Comparison of ENCODE assay signal across 8 cellular contexts in the genomic region with DNA sequence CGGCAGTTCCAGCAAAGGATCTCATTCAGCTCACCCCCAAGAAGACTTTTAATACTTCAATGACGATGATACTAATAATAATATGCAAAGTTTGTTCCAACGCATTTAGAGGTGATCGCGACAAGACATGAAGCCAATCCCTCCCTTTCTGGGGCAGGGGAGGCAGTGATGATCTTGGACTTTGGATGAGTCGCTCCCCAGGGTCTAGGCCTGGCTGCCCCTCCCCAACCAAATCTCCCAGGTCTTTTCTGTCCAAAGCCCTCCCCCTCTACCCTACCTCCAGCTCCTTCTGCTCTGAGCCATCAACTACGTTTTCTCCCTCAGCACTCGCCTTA. TPM values are rescaled to one million over a fixed set of nuclear protein-coding genes. Genes with fewer than 3 reads are reported as not detected.
A peak's percentile ranks its signal among the peaks of the same experiment; 100 is the strongest.
DNase-seq lines count a peak whose midpoint lies in the region; ATAC-seq, FAIRE-seq and TF ChIP-seq lines count a peak whose summit lies in the region.

No MANE protein-coding gene starts in this region.

- no peaks in the 10 kb centered on the region for H3K79me2 ChIP-seq in smooth muscle cell (ENCODE audit: low read depth)

- TF ChIP-seq CTCF in HEK293 (tag by site-specific recombination; IDR thresholded peaks at IDR 0.05) (no peak), smooth muscle cell (IDR thresholded peaks at IDR 0.05; ENCODE audit: borderline replicate concordance, insufficient read depth, poor library complexity, severe bottlenecking) (no peak)

- H3K36me3 Mint-ChIP-seq in activated T-helper 1 cell treated with anti-CD3 and anti-CD28 coated beads, Interleukin-12 subunit alpha, Interleukin-12 subunit beta, Interleukin-2, Interleukin-4 antibody, amounts not matched to agents 30 ng/mL and 10 ng/mL and 1 ng/mL, durations not matched to agents 14 hours and 24 hours and 36 hours (ENCODE audit: low read depth), result peaks cover 15% of the 10 kb centered on the region

- CTCF ChIA-PET in HEK293 (lab: Yijun Ruan, JAX), result interaction anchor here (0.6 to 1.9 kb wide), 7 partner anchors 9 to 327 kb away, joined by 3 to 9 read pairs (median 4); no protein-coding TSS in a partner anchor

- H3K9ac ChIP-seq in smooth muscle cell (ENCODE audit: low read depth), result no peak overlapping the region

- no peak overlapping the region for H2AFZ ChIP-seq in smooth muscle cell (ENCODE audit: low read depth)

- 13% methylated on average over 8 of the region's 8 CpGs for WGBS in smooth muscle cell (ENCODE audit: low lambda C conversion rate)

- H3K27ac Mint-ChIP-seq in activated T-helper 1 cell treated with anti-CD3 and anti-CD28 coated beads, Interleukin-12 subunit alpha, Interleukin-12 subunit beta, Interleukin-2, Interleukin-4 antibody, amounts not matched to agents 30 ng/mL and 10 ng/mL and 1 ng/mL, durations not matched to agents 14 hours and 24 hours and 36 hours, result peak overlapping the region; percentile 57

- intact Hi-C loops in activated T-helper 1 cell treated with anti-CD3 and anti-CD28 coated beads, Interleukin-12 subunit alpha, Interleukin-12 subunit beta, Interleukin-2, Interleukin-4 antibody, amounts not matched to agents 30 ng/mL and 10 ng/mL and 1 ng/mL, durations not matched to agents 14 hours and 24 hours and 36 hours (cut with micrococcal nuclease), result loop anchor here (1.0 to 5.0 kb wide), 2 partner anchors 11 to 34 kb away; partner anchors contain the start of gene HLA-A

- H3K27ac ChIP-seq in HEK293 (ENCODE audit: extremely low read depth, low read depth, low read length) (no peak overlapping the region), smooth muscle cell (ENCODE audit: low read depth) (no peak overlapping the region)

- no peak for ATAC-seq in HG03354 (IDR thresholded peaks at IDR 0.05; ENCODE audit: poor library complexity, severe bottlenecking, unreplicated experiment)
- no peak for ATAC-seq in GM18861 (IDR thresholded peaks at IDR 0.05; ENCODE audit: unreplicated experiment)

- peak overlapping the region; percentile 87 for H3K4me3 Mint-ChIP-seq in activated T-helper 1 cell treated with anti-CD3 and anti-CD28 coated beads, Interleukin-12 subunit alpha, Interleukin-12 subunit beta, Interleukin-2, Interleukin-4 antibody, amounts not matched to agents 30 ng/mL and 10 ng/mL and 1 ng/mL, durations not matched to agents 14 hours and 24 hours and 36 hours

- H3K9me3 ChIP-seq in HEK293 (ENCODE audit: control insufficient read depth, insufficient read depth, low read depth, low read length), result no peaks in the 10 kb centered on the region
- no peaks in the 10 kb centered on the region for H3K9me3 ChIP-seq in smooth muscle cell (replicated peaks; ENCODE audit: low read depth)

- H3F3A ChIP-seq in smooth muscle cell (ENCODE audit: low read depth), result no peaks in the 10 kb centered on the region

- H3K36me3 ChIP-seq in HEK293 (ENCODE audit: control insufficient read depth in 2 of 2, insufficient read depth in 1 of 2, low read length in 2 of 2) (no peaks in the 10 kb centered on the region), smooth muscle cell (ENCODE audit: low read depth) (no peaks in the 10 kb centered on the region)

- H3K4me2 ChIP-seq in smooth muscle cell, result peak overlapping the region; percentile 92

- H3K4me1 Mint-ChIP-seq in activated T-helper 1 cell treated with anti-CD3 and anti-CD28 coated beads, Interleukin-12 subunit alpha, Interleukin-12 subunit beta, Interleukin-2, Interleukin-4 antibody, amounts not matched to agents 30 ng/mL and 10 ng/mL and 1 ng/mL, durations not matched to agents 14 hours and 24 hours and 36 hours (ENCODE audit: low read depth), result peaks cover 45% of the 10 kb centered on the region

- peaks cover 56% of the 10 kb centered on the region for H3K27me3 Mint-ChIP-seq in activated T-helper 1 cell treated with anti-CD3 and anti-CD28 coated beads, Interleukin-12 subunit alpha, Interleukin-12 subunit beta, Interleukin-2, Interleukin-4 antibody, amounts not matched to agents 30 ng/mL and 10 ng/mL and 1 ng/mL, durations not matched to agents 14 hours and 24 hours and 36 hours (ENCODE audit: insufficient read depth)

- POLR2A ChIA-PET in HEK293 (lab: Yijun Ruan, JAX), result interaction anchor here (0.6 to 2.7 kb wide), 3 partner anchors 10 to 140 kb away, joined by 4 to 7 read pairs (median 7); no protein-coding TSS in a partner anchor

- H3K4me3 ChIP-seq in HEK293 (ENCODE audit: low read depth, low read length) (peak overlapping the region; percentile 55), iPS-11a (ENCODE audit: low read depth, low read length) (peak overlapping the region; percentile 27), smooth muscle cell (peak overlapping the region; percentile 66)

- DNase-seq in activated T-helper 1 cell treated with anti-CD3 and anti-CD28 coated beads, Interleukin-12 subunit alpha, Interleukin-12 subunit beta, Interleukin-2, Interleukin-4 antibody, amounts not matched to agents 30 ng/mL and 10 ng/mL and 1 ng/mL, durations not matched to agents 14 hours and 24 hours and 36 hours (ENCODE audit: low spot score), result no peak
- DNase-seq in smooth muscle cell (lab: John Stamatoyannopoulos, UW; ENCODE audit: unreplicated experiment), result no peak
- DNase-seq in HTR-8/SVneo (ENCODE audit: insufficient read length, low spot score), result no peak
- DNase-seq in HCEC 1CT, result no peak

- FAIRE-seq in HTR-8/SVneo (lab: Jason Lieb, UNC), result no peak

- no peaks in the 10 kb centered on the region for H4K20me1 ChIP-seq in smooth muscle cell (ENCODE audit: low read depth)

- peaks cover 65% of the 10 kb centered on the region for H3K27me3 ChIP-seq in smooth muscle cell (ENCODE audit: low read depth)

- H3K4me1 ChIP-seq in HEK293 (ENCODE audit: control insufficient read depth, insufficient read depth, low read length) (no peaks in the 10 kb centered on the region), smooth muscle cell (ENCODE audit: low read depth) (peaks cover 5% of the 10 kb centered on the region)

- no peaks in the 10 kb centered on the region for H3K9me3 Mint-ChIP-seq in activated T-helper 1 cell treated with anti-CD3 and anti-CD28 coated beads, Interleukin-12 subunit alpha, Interleukin-12 subunit beta, Interleukin-2, Interleukin-4 antibody, amounts not matched to agents 30 ng/mL and 10 ng/mL and 1 ng/mL, durations not matched to agents 14 hours and 24 hours and 36 hours

TF ChIP-seq in HEK293, 187 proteins besides CTCF, POLR2A, EP300 and RAD21:
- no peak for TF ChIP-seq ZNF239 (tag by site-specific recombination; IDR thresholded peaks at IDR 0.05)
- TF ChIP-seq ZNF341 (tag by site-specific recombination; IDR thresholded peaks at IDR 0.05; ENCODE audit: low read depth), result peak; percentile 65; the same call in 1 of the 2 replicates

RNA-seq across cellular contexts. Expression of gene HLA-A, which starts 33.9 kb away (rescaled TPM):
- total RNA-seq in activated T-helper 1 cell treated with anti-CD3 and anti-CD28 coated beads, Interleukin-12 subunit alpha, Interleukin-12 subunit beta, Interleukin-2, Interleukin-4 antibody, amounts not matched to agents 30 ng/mL and 10 ng/mL and 1 ng/mL, durations not matched to agents 14 hours and 24 hours and 36 hours, result 1,482 and 1,503 TPM in 2 replicates
- 287 and 310 TPM in 2 replicates for total RNA-seq in smooth muscle cell
- polyA plus RNA-seq in smooth muscle cell, result 489 and 558 TPM in 2 replicates
